Comparison of ENCODE assay signal across 8 cellular contexts in the genomic region with DNA sequence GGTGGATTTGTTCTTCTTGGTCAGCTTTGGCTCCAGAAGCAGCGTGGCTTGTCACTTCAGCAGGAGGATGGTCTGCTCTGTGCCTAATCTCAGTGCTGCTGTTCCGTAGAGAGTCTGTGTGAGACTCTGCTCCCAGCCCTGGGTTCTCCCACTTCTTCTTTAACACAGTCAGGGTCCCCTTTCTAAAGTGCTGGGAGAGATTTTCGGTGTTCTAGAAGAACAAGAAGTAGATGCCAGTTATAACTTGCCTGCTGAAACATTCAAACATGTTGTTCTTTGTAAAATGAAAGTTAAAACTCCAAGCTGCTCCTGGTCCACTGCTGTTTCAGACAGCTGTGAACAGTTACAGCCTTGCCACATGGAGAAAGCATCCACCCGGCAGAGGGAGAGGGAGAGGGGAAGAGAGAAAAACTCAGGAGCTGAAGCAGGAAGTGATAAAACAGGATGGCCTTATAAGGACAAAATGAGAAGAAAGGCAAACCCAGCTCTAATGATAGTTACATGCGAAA. TPM values are rescaled to one million over a fixed set of nuclear protein-coding genes. Genes with fewer than 3 reads are reported as not detected.
DNase-seq lines count a peak whose midpoint lies in the region; ATAC-seq lines count a peak whose summit lies in the region.

No MANE protein-coding gene starts in this region.

- POLR2A ChIA-PET in activated CD4-positive, alpha-beta T cell treated with anti-CD3 and anti-CD28 coated beads for 36 hours (lab: Charles Lee) = interaction anchor here (0.6 to 2.3 kb wide), 8 partner anchors 25 to 866 kb away, joined by 3 to 20 read pairs (median 5); a partner anchor contains a TSS

- H3K27ac ChIP-seq in substantia nigra (ENCODE audit: low read depth, low read length, poor library complexity, severe bottlenecking) = peak overlapping the region; percentile 59

- no peak overlapping the region for H3K4me3 Mint-ChIP-seq in activated CD4-positive, alpha-beta T cell treated with anti-CD3 and anti-CD28 coated beads for 36 hours

- CTCF ChIA-PET in activated CD4-positive, alpha-beta T cell treated with anti-CD3 and anti-CD28 coated beads for 36 hours (lab: Charles Lee) = interaction anchor here (0.5 to 2.8 kb wide), 17 partner anchors 9 to 399 kb away, joined by 3 to 14 read pairs (median 4); no protein-coding TSS in a partner anchor

- H3K36me3 Mint-ChIP-seq in activated CD4-positive, alpha-beta T cell treated with anti-CD3 and anti-CD28 coated beads for 36 hours (ENCODE audit: low read depth) = peaks cover 23% of the 10 kb centered on the region

- H3K4me1 Mint-ChIP-seq in activated CD4-positive, alpha-beta T cell treated with anti-CD3 and anti-CD28 coated beads for 36 hours = peaks cover 40% of the 10 kb centered on the region

- intact Hi-C loops in activated CD4-positive, alpha-beta T cell treated with anti-CD3 and anti-CD28 coated beads for 36 hours (cut with DNase I, micrococcal nuclease) = loop anchor here in 1 of 2 experiments (1.0 to 10.0 kb wide), 4 partner anchors 61 to 802 kb away; a partner anchor contains a TSS

- no peak overlapping the region for H3K27ac Mint-ChIP-seq in activated CD4-positive, alpha-beta T cell treated with anti-CD3 and anti-CD28 coated beads for 36 hours

- peak; percentile 48 for DNase-seq in activated CD4-positive, alpha-beta T cell treated with anti-CD3 and anti-CD28 coated beads for 36 hours
- DNase-seq in activated CD4-positive, alpha-beta T cell treated with anti-CD3 and anti-CD28 coated beads, Interleukin-2, amount 50 U/mL, for 4 hours = no peak
- DNase-seq in M059J (ENCODE audit: low read depth) = peak; percentile 94
- peak; percentile 45 for DNase-seq in SKM-1 treated with dmso at 0.1 percent for 144 hours (lab: John Stamatoyannopoulos, UW; ENCODE audit: unreplicated experiment)
- peak; percentile 82 for DNase-seq in dermis blood vessel endothelial cell
- no peak for DNase-seq in left lobe of liver (ENCODE audit: low spot score)
- DNase-seq in substantia nigra (lab: John Stamatoyannopoulos, UW) = peak in 29 of 49 donors; percentile 3 to 66 (median 21)
- DNase-seq in stimulated activated CD4-positive, alpha-beta T cell treated with anti-CD3 and anti-CD28 coated beads, Interleukin-12 subunit alpha, Interleukin-12 subunit beta, amount 100 ng/mL, for 4 hours = no peak

- peak; percentile 21 for ATAC-seq in activated CD4-positive, alpha-beta T cell treated with anti-CD3 and anti-CD28 coated beads for 36 hours
- peak; percentile 61 for ATAC-seq in left lobe of liver

- no peaks in the 10 kb centered on the region for H3K9me3 Mint-ChIP-seq in activated CD4-positive, alpha-beta T cell treated with anti-CD3 and anti-CD28 coated beads for 36 hours (ENCODE audit: low read depth)

- no peaks in the 10 kb centered on the region for H3K27me3 Mint-ChIP-seq in activated CD4-positive, alpha-beta T cell treated with anti-CD3 and anti-CD28 coated beads for 36 hours

RNA-seq across cellular contexts. Expression of a gene that starts 55.2 kb away (rescaled TPM):
- 10 to 100 TPM; 49.4 to 64.4 TPM for total RNA-seq in activated CD4-positive, alpha-beta T cell treated with anti-CD3 and anti-CD28 coated beads for 36 hours
- 26.1 and 28.9 TPM in 2 replicates for total RNA-seq in M059J (2014; rRNA removed; shearing (Covaris generic))
- total RNA-seq in dermis blood vessel endothelial cell (24.5 and 46.0 TPM in 2 replicates), left lobe of liver (6.5 TPM)

Comparison
In these comparisons a context has a peak if more than half of its experiments do, and no peak if none do; other contexts are left out.
1. DNase-seq: peak in activated CD4-positive, alpha-beta T cell treated with anti-CD3 and anti-CD28 coated beads for 36 hours (single experiment), M059J (single experiment), SKM-1 treated with dmso at 0.1 percent for 144 hours (single experiment), dermis blood vessel endothelial cell (single experiment) and substantia nigra (29 of 49); none in activated CD4-positive, alpha-beta T cell treated with anti-CD3 and anti-CD28 coated beads, Interleukin-2, amount 50 U/mL, for 4 hours (0 of 2), left lobe of liver (single experiment) and stimulated activated CD4-positive, alpha-beta T cell treated with anti-CD3 and anti-CD28 coated beads, Interleukin-12 subunit alpha, Interleukin-12 subunit beta, amount 100 ng/mL, for 4 hours (single experiment).